ENCODE assay signal across 1 cellular context in genomic region chr2:64807417-64807816, GRCh38.
TF ChIP-seq lines count a peak whose summit lies in the region.

No MANE protein-coding gene starts in this region.

TF ChIP-seq in GM23338, 12 proteins besides CTCF, POLR2A, EP300 and RAD21 (continued from another document):
- no peak for TF ChIP-seq REST (IDR thresholded peaks at IDR 0.05; ENCODE audit: unreplicated experiment)
